ENCODE assay signal across 17 cellular contexts in the genomic region with DNA sequence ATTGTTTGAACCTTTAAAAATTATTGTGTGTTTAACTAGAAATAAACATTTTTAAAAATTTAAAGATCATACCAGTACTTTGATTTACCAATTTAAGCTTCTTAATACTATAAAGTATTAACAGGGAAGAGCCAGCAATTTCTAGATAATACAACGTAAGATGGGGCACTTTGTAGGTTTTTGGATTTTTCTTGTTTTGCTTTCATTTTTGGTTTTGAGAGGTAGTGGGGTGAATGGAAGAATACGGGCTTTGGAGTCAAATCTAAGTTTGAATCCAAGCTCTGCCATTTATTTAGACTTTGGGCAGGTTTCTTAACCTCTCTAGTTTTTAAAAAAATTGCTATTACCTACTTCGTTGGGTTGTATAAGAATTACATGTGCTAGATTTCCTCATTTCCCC. TPM values are rescaled to one million over a fixed set of nuclear protein-coding genes. Genes with fewer than 3 reads are reported as not detected.
DNase-seq lines count a peak whose midpoint lies in the region; ATAC-seq and TF ChIP-seq lines count a peak whose summit lies in the region.
"Had no signal": no experiment of that assay in that cellular context is flagged by ENCODE, and none has a peak within 500 bp of the region (broad histone marks: within the 10 kb centered on the region; RNA-seq: fewer than 3 reads in every experiment).

No MANE protein-coding gene starts in this region.

- peak; percentile 73 for ATAC-seq in activated CD8-positive, alpha-beta memory T cell treated with anti-CD3 and anti-CD28 coated beads, Interleukin-2, amount 10 ng/mL, durations not matched to agents 7 days and 5 days
- peak; percentile 45 for ATAC-seq in activated CD8-positive, alpha-beta T cell treated with anti-CD3 and anti-CD28 coated beads for 36 hours
- ATAC-seq in natural killer cell treated with Interleukin-12 subunit alpha and Interleukin-12 subunit beta and Interleukin-15 and Interleukin-18, amount 100 ng/mL, for 72 hours, result no peak
- ATAC-seq: HCT116, Panc1 had no signal

- H3K9ac ChIP-seq in KMS-11, result no peak overlapping the region
- H3K9ac ChIP-seq: BLaER1 had no signal

- no peaks in the 10 kb centered on the region for H3K9me3 Mint-ChIP-seq in activated CD8-positive, alpha-beta memory T cell treated with anti-CD3 and anti-CD28 coated beads, Interleukin-2, amount 10 ng/mL, durations not matched to agents 7 days and 5 days (ENCODE audit: low read depth)
- no peaks in the 10 kb centered on the region for H3K9me3 Mint-ChIP-seq in activated CD8-positive, alpha-beta T cell treated with anti-CD3 and anti-CD28 coated beads for 36 hours
- H3K9me3 Mint-ChIP-seq in natural killer cell treated with Interleukin-12 subunit alpha and Interleukin-12 subunit beta and Interleukin-15 and Interleukin-18, amount 100 ng/mL, for 72 hours, result peaks cover 2% of the 10 kb centered on the region

- POLR2A ChIA-PET in activated CD8-positive, alpha-beta T cell treated with anti-CD3 and anti-CD28 coated beads for 36 hours (lab: Charles Lee), result interaction anchor here (0.7 kb wide), 1 partner anchor 1210 kb away, joined by 6 read pairs; no protein-coding TSS in a partner anchor

- intact Hi-C loops in activated CD8-positive, alpha-beta T cell treated with anti-CD3 and anti-CD28 coated beads for 36 hours (cut with micrococcal nuclease), result no loop called here

- H3K4me1 Mint-ChIP-seq in activated CD8-positive, alpha-beta memory T cell treated with anti-CD3 and anti-CD28 coated beads, Interleukin-2, amount 10 ng/mL, durations not matched to agents 7 days and 5 days, result peaks cover 15% of the 10 kb centered on the region
- H3K4me1 Mint-ChIP-seq in activated CD8-positive, alpha-beta T cell treated with anti-CD3 and anti-CD28 coated beads for 36 hours (ENCODE audit: low read depth), result peaks cover 2% of the 10 kb centered on the region
- H3K4me1 Mint-ChIP-seq in natural killer cell treated with Interleukin-12 subunit alpha and Interleukin-12 subunit beta and Interleukin-15 and Interleukin-18, amount 100 ng/mL, for 72 hours (ENCODE audit: low read depth in 2 of 2), result peaks cover 8 to 17% of the 10 kb centered on the region in 2 donors

- peak overlapping the region; percentile 74 for H3K27ac Mint-ChIP-seq in activated CD8-positive, alpha-beta memory T cell treated with anti-CD3 and anti-CD28 coated beads, Interleukin-2, amount 10 ng/mL, durations not matched to agents 7 days and 5 days
- H3K27ac Mint-ChIP-seq in activated CD8-positive, alpha-beta T cell treated with anti-CD3 and anti-CD28 coated beads for 36 hours, result no peak overlapping the region
- peak overlapping the region; percentile 26 to 63 for H3K27ac Mint-ChIP-seq in natural killer cell treated with Interleukin-12 subunit alpha and Interleukin-12 subunit beta and Interleukin-15 and Interleukin-18, amount 100 ng/mL, for 72 hours

- no peak for DNase-seq in activated CD8-positive, alpha-beta memory T cell treated with anti-CD3 and anti-CD28 coated beads, Interleukin-2, amount 10 ng/mL, durations not matched to agents 7 days and 5 days
- DNase-seq in activated CD8-positive, alpha-beta memory T cell treated with anti-CD3 and anti-CD28 coated beads, Interleukin-2, amount 50 U/mL, for 4 hours, result no peak
- no peak for DNase-seq in activated CD8-positive, alpha-beta T cell treated with anti-CD3 and anti-CD28 coated beads for 36 hours
- no peak for DNase-seq in natural killer cell treated with Interleukin-12 subunit alpha and Interleukin-12 subunit beta and Interleukin-15 and Interleukin-18, amount 100 ng/mL, for 72 hours (ENCODE audit: low spot score)
- DNase-seq in SW480 (ENCODE audit: low spot score) (no peak), EL (no peak)
- no peak for DNase-seq in activated effector memory CD4-positive, alpha-beta T cell treated with anti-CD3 and anti-CD28 coated beads, Interleukin-2, amount 50 U/mL, for 16 hours
- DNase-seq: activated T-cell treated with anti-CD3 and anti-CD28 coated beads for 4 hours, dermis blood vessel endothelial cell, NCI-H1694 treated with DMSO at 0.1 percent for 48 hours, NCI-H82, ovary, sigmoid colon had no signal

- H3K4me3 Mint-ChIP-seq in activated CD8-positive, alpha-beta memory T cell treated with anti-CD3 and anti-CD28 coated beads, Interleukin-2, amount 10 ng/mL, durations not matched to agents 7 days and 5 days, result peak overlapping the region; percentile 66
- peak overlapping the region; percentile 39 for H3K4me3 Mint-ChIP-seq in activated CD8-positive, alpha-beta T cell treated with anti-CD3 and anti-CD28 coated beads for 36 hours
- H3K4me3 Mint-ChIP-seq in natural killer cell treated with Interleukin-12 subunit alpha and Interleukin-12 subunit beta and Interleukin-15 and Interleukin-18, amount 100 ng/mL, for 72 hours, result peak overlapping the region; percentile 80

- no peaks in the 10 kb centered on the region for H4K20me1 ChIP-seq in KMS-11 (ENCODE audit: insufficient read depth)
- H4K20me1 ChIP-seq: BLaER1 had no signal

- peaks cover 4% of the 10 kb centered on the region for H3K27me3 Mint-ChIP-seq in activated CD8-positive, alpha-beta memory T cell treated with anti-CD3 and anti-CD28 coated beads, Interleukin-2, amount 10 ng/mL, durations not matched to agents 7 days and 5 days
- H3K27me3 Mint-ChIP-seq in activated CD8-positive, alpha-beta T cell treated with anti-CD3 and anti-CD28 coated beads for 36 hours, result no peaks in the 10 kb centered on the region
- no peaks in the 10 kb centered on the region for H3K27me3 Mint-ChIP-seq in natural killer cell treated with Interleukin-12 subunit alpha and Interleukin-12 subunit beta and Interleukin-15 and Interleukin-18, amount 100 ng/mL, for 72 hours

- no peaks in the 10 kb centered on the region for H3K27me3 ChIP-seq in KMS-11 (ENCODE audit: insufficient read depth, low read depth)
- H3K27me3 ChIP-seq: BLaER1, ovary, sigmoid colon had no signal

- no peaks in the 10 kb centered on the region for H3K4me1 ChIP-seq in KMS-11 (ENCODE audit: low read depth, poor library complexity, severe bottlenecking)
- H3K4me1 ChIP-seq: BLaER1 had no signal

- no peak overlapping the region for H3K4me3 ChIP-seq in KMS-11 (IDR thresholded peaks at IDR 0.05; ENCODE audit: insufficient read depth, low read depth, low read length)
- H3K4me3 ChIP-seq: BLaER1, ovary, sigmoid colon had no signal

- H3K36me3 ChIP-seq in KMS-11 (ENCODE audit: insufficient read depth), result no peaks in the 10 kb centered on the region
- H3K36me3 ChIP-seq: BLaER1, ovary, sigmoid colon had no signal

- no peak overlapping the region for H2AFZ ChIP-seq in KMS-11 (ENCODE audit: low read depth)

- TF ChIP-seq CTCF in KMS-11 (conservative IDR thresholded peaks at IDR 0.05; ENCODE audit: low read depth, low read length), result no peak
- no peak for TF ChIP-seq CTCF in activated CD8-positive, alpha-beta T cell treated with anti-CD3 and anti-CD28 coated beads for 36 hours (IDR thresholded peaks at IDR 0.05)

- H3K36me3 Mint-ChIP-seq in activated CD8-positive, alpha-beta memory T cell treated with anti-CD3 and anti-CD28 coated beads, Interleukin-2, amount 10 ng/mL, durations not matched to agents 7 days and 5 days, result no peaks in the 10 kb centered on the region
- no peaks in the 10 kb centered on the region for H3K36me3 Mint-ChIP-seq in activated CD8-positive, alpha-beta T cell treated with anti-CD3 and anti-CD28 coated beads for 36 hours (ENCODE audit: low read depth)
- peaks cover 4% of the 10 kb centered on the region for H3K36me3 Mint-ChIP-seq in natural killer cell treated with Interleukin-12 subunit alpha and Interleukin-12 subunit beta and Interleukin-15 and Interleukin-18, amount 100 ng/mL, for 72 hours

- CTCF ChIA-PET in activated CD8-positive, alpha-beta memory T cell treated with anti-CD3 and anti-CD28 coated beads, Interleukin-2, amount 10 ng/mL, durations not matched to agents 7 days and 5 days (lab: Charles Lee), result interaction anchor here (0.6 to 1.5 kb wide), 2 partner anchors 73 to 150 kb away, joined by 3 read pairs; no protein-coding TSS in a partner anchor
- CTCF ChIA-PET in activated CD8-positive, alpha-beta T cell treated with anti-CD3 and anti-CD28 coated beads for 36 hours (lab: Charles Lee), result interaction anchor here (1.5 to 2.0 kb wide), 2 partner anchors 40 to 171 kb away, joined by 3 to 5 read pairs; no protein-coding TSS in a partner anchor

- no peaks in the 10 kb centered on the region for H3K79me2 ChIP-seq in KMS-11 (ENCODE audit: insufficient read depth, low read depth)

- no peak overlapping the region for H3K27ac ChIP-seq in KMS-11
- H3K27ac ChIP-seq: BLaER1, ovary, sigmoid colon had no signal

- H3K4me2 ChIP-seq in KMS-11, result 0 out of 2 replicates have a peak overlapping the region, but pooled peaks have one; percentile 5
- H3K4me2 ChIP-seq: BLaER1 had no signal

RNA-seq across cellular contexts. Expression of gene CSTPP1, which starts 44.9 kb away (rescaled TPM):
- 10 to 100 TPM; 14.5 to 18.2 TPM for total RNA-seq in activated CD8-positive, alpha-beta memory T cell treated with anti-CD3 and anti-CD28 coated beads, Interleukin-2, amount 10 ng/mL, durations not matched to agents 7 days and 5 days
- 10 to 100 TPM; 12.8 to 14.4 TPM for total RNA-seq in activated CD8-positive, alpha-beta T cell treated with anti-CD3 and anti-CD28 coated beads for 36 hours
- 10 to 100 TPM; 20.9 to 23.8 TPM for total RNA-seq in natural killer cell treated with Interleukin-12 subunit alpha and Interleukin-12 subunit beta and Interleukin-15 and Interleukin-18, amount 100 ng/mL, for 72 hours

Comparison
In these comparisons a context has a peak if more than half of its experiments do, and no peak if none do; other contexts are left out.
1. ATAC-seq: peak in activated CD8-positive, alpha-beta memory T cell treated with anti-CD3 and anti-CD28 coated beads, Interleukin-2, amount 10 ng/mL, durations not matched to agents 7 days and 5 days (single experiment) and activated CD8-positive, alpha-beta T cell treated with anti-CD3 and anti-CD28 coated beads for 36 hours (single experiment); none in natural killer cell treated with Interleukin-12 subunit alpha and Interleukin-12 subunit beta and Interleukin-15 and Interleukin-18, amount 100 ng/mL, for 72 hours (0 of 2).
2. Peak in every context shown above with its lines, with median percentiles within 50 percentile points of each other: H3K4me3 Mint-ChIP-seq.